Comparison of ENCODE assay signal across 8 cellular contexts in genomic region chr15:70258369-70259029, GRCh38.
DNase-seq lines count a peak whose midpoint lies in the region; ATAC-seq and TF ChIP-seq lines count a peak whose summit lies in the region.

No MANE protein-coding gene starts in this region.

- no peak for ATAC-seq in SK-N-SH treated with all-trans-retinoic acid at 6 μM for 48 hours

- H3K9me3 ChIP-seq in SK-N-SH: no peaks in the 10 kb centered on the region

- no peak for TF ChIP-seq CTCF in SK-N-SH (IDR thresholded peaks at IDR 0.05)

- H3K9me2 ChIP-seq in SK-N-SH: no peaks in the 10 kb centered on the region

- no peak overlapping the region for H3K4me2 ChIP-seq in SK-N-SH

- POLR2A ChIA-PET in SK-N-SH (lab: Yijun Ruan, JAX): interaction anchor here (0.6 kb wide), 1 partner anchor 1978 kb away, joined by 3 read pairs; no protein-coding TSS in a partner anchor

- no peak for DNase-seq in SK-N-SH
- peak; percentile 75 for DNase-seq in activated CD4-positive, CD25-positive, alpha-beta regulatory T cell treated with anti-CD3 and anti-CD28 coated beads, Interleukin-2, amount 50 U/mL, for 72 hours
- DNase-seq in effector CD4-positive, alpha-beta T cell: peak; percentile 20
- DNase-seq in stimulated activated CD4-positive, alpha-beta T cell treated with anti-CD3 and anti-CD28 coated beads, Interleukin-4, amount 100 ng/mL, for 24 hours: peak; percentile 77
- DNase-seq in NOMO-1 treated with dmso at 0.1 percent for 144 hours (lab: John Stamatoyannopoulos, UW; ENCODE audit: unreplicated experiment): no peak
- no peak for DNase-seq in NCI-H1694 (lab: John Stamatoyannopoulos, UW)
- no peak for DNase-seq in NCI-H2081 (lab: John Stamatoyannopoulos, UW)

- H3K79me2 ChIP-seq in SK-N-SH (ENCODE audit: insufficient read depth): no peaks in the 10 kb centered on the region

- TF ChIP-seq RAD21 in SK-N-SH (IDR thresholded peaks at IDR 0.05; ENCODE audit: low read length): no peak

- CTCF ChIA-PET in SK-N-SH (lab: Yijun Ruan, JAX): interaction anchor here (1.1 to 2.1 kb wide), 5 partner anchors 37 to 230 kb away, joined by 3 to 9 read pairs (median 4); no protein-coding TSS in a partner anchor

- peaks cover 5 to 30% of the 10 kb centered on the region in 2 experiments; a peak in 2 of 4 replicates for H3K4me1 ChIP-seq in SK-N-SH (ENCODE audit: control insufficient read depth in 1 of 2, insufficient read depth in 2 of 2, low read depth in 1 of 2, low read length in 1 of 2)

- no peaks in the 10 kb centered on the region for H3F3A ChIP-seq in SK-N-SH (replicated peaks; ENCODE audit: insufficient read depth)

- H4K20me1 ChIP-seq in SK-N-SH (ENCODE audit: insufficient read depth): no peaks in the 10 kb centered on the region

- no peak overlapping the region for H3K4me3 ChIP-seq in SK-N-SH (ENCODE audit: low read depth in 2 of 2, low read length in 1 of 2)

- peak overlapping the region in 1 of 2 experiments; percentile 25; a peak in 1 of 4 replicates for H3K27ac ChIP-seq in SK-N-SH (ENCODE audit: low read depth in 2 of 2, low read length in 1 of 2)

- 76% methylated on average over 12 of the region's 17 CpGs for WGBS in SK-N-SH (ENCODE audit: low lambda C conversion rate)

- H3K27me3 ChIP-seq in SK-N-SH (ENCODE audit: insufficient read depth): no peaks in the 10 kb centered on the region

- no peaks in the 10 kb centered on the region for H3K36me3 ChIP-seq in SK-N-SH (replicated peaks in 1 of 2; ENCODE audit: control insufficient read depth in 1 of 2, insufficient read depth in 2 of 2, low read length in 1 of 2)

- H2AFZ ChIP-seq in SK-N-SH (ENCODE audit: low read depth): no peak overlapping the region

- no peak for TF ChIP-seq EP300 in SK-N-SH (IDR thresholded peaks at IDR 0.05; ENCODE audit: borderline replicate concordance in 1 of 2, low read depth in 1 of 2, low read length in 1 of 2)

- H3K9ac ChIP-seq in SK-N-SH: no peak overlapping the region

TF ChIP-seq in SK-N-SH, 30 proteins besides CTCF, POLR2A, EP300 and RAD21:
- TF ChIP-seq NFIC (IDR thresholded peaks at IDR 0.05; ENCODE audit: borderline replicate concordance) (peak; percentile 54; the same call in 1 of the 2 replicates), USF1 (IDR thresholded peaks at IDR 0.05; ENCODE audit: borderline replicate concordance, low read depth) (no peak)

TF ChIP-seq in SK-N-SH treated with all-trans-retinoic acid at 6 μM for 48 hours, 23 proteins besides CTCF, POLR2A, EP300 and RAD21:
- TF ChIP-seq GLIS3 (CRISPR knock-in tag; IDR thresholded peaks at IDR 0.05) (no peak), OSR1 (CRISPR knock-in tag; IDR thresholded peaks at IDR 0.05) (no peak), CSRNP3 (CRISPR knock-in tag; IDR thresholded peaks at IDR 0.05) (no peak), ZFP30 (CRISPR knock-in tag; IDR thresholded peaks at IDR 0.05) (no peak), TSHZ2 (CRISPR knock-in tag; IDR thresholded peaks at IDR 0.05) (no peak), BACH2 (CRISPR knock-in tag; IDR thresholded peaks at IDR 0.05; ENCODE audit: borderline replicate concordance) (no peak)
TF ChIP-seq in SK-N-SH treated with all-trans-retinoic acid at 6 μM for 48 hours: peak in this region for 0.

Comparison
In these comparisons a context has a peak if more than half of its experiments do, and no peak if none do; other contexts are left out.
1. DNase-seq: peak in activated CD4-positive, CD25-positive, alpha-beta regulatory T cell treated with anti-CD3 and anti-CD28 coated beads, Interleukin-2, amount 50 U/mL, for 72 hours (single experiment), effector CD4-positive, alpha-beta T cell (single experiment) and stimulated activated CD4-positive, alpha-beta T cell treated with anti-CD3 and anti-CD28 coated beads, Interleukin-4, amount 100 ng/mL, for 24 hours (single experiment); none in SK-N-SH (single experiment), NOMO-1 treated with dmso at 0.1 percent for 144 hours (single experiment), NCI-H1694 (single experiment) and NCI-H2081 (0 of 2).